14 cellular contexts compared by ENCODE assay signal in genomic region chr11:75105462-75105925, GRCh38. TPM values are rescaled to one million over a fixed set of nuclear protein-coding genes. Genes with fewer than 3 reads are reported as not detected.
DNase-seq lines count a peak whose midpoint lies in the region; ATAC-seq and TF ChIP-seq lines count a peak whose summit lies in the region.
"Had no signal": no experiment of that assay in that cellular context is flagged by ENCODE, and none has a peak within 500 bp of the region (broad histone marks: within the 10 kb centered on the region; RNA-seq: fewer than 3 reads in every experiment).

No MANE protein-coding gene starts in this region.

- H3K36me3 Mint-ChIP-seq in HFFc6 (ENCODE audit: low read depth), result peaks cover 6% of the 10 kb centered on the region; the same call in 1 of the 2 replicates
- H3K36me3 Mint-ChIP-seq in stimulated activated naive B cell treated with anti-CD40 and anti-IgM and Interleukin-4, amounts not matched to agents 10 μg/mL and 1 μg/mL and 100 μg/mL, for 72 hours, result no peaks in the 10 kb centered on the region
- no peaks in the 10 kb centered on the region for H3K36me3 Mint-ChIP-seq in activated T-cell treated with anti-CD3 and anti-CD28 coated beads, Interleukin-2, amount 50 U/mL, for 24 hours (ENCODE audit: low read depth)

- no peak overlapping the region for H3K4me3 Mint-ChIP-seq in HFFc6
- no peak overlapping the region for H3K4me3 Mint-ChIP-seq in stimulated activated naive B cell treated with anti-CD40 and anti-IgM and Interleukin-4, amounts not matched to agents 10 μg/mL and 1 μg/mL and 100 μg/mL, for 72 hours
- no peak overlapping the region for H3K4me3 Mint-ChIP-seq in activated T-cell treated with anti-CD3 and anti-CD28 coated beads, Interleukin-2, amount 50 U/mL, for 24 hours

- peaks cover 53% of the 10 kb centered on the region for H3K4me1 Mint-ChIP-seq in HFFc6 (ENCODE audit: low read depth)
- H3K4me1 Mint-ChIP-seq in stimulated activated naive B cell treated with anti-CD40 and anti-IgM and Interleukin-4, amounts not matched to agents 10 μg/mL and 1 μg/mL and 100 μg/mL, for 72 hours, result peaks cover 9 to 17% of the 10 kb centered on the region in 2 donors
- peaks cover 22% of the 10 kb centered on the region for H3K4me1 Mint-ChIP-seq in activated T-cell treated with anti-CD3 and anti-CD28 coated beads, Interleukin-2, amount 50 U/mL, for 24 hours (ENCODE audit: low read depth)

- peak; percentile 6 for DNase-seq in COR-L47 (lab: John Stamatoyannopoulos, UW)
- peak; percentile 19 for DNase-seq in HFFc6
- peak; percentile 10 for DNase-seq in RPMI8226
- DNase-seq in iPS DF 4.7 (ENCODE audit: extremely low read depth, low spot score), result peak; percentile 25
- no peak for DNase-seq in stimulated activated naive B cell treated with anti-CD40 and anti-IgM and Interleukin-4, amounts not matched to agents 10 μg/mL and 1 μg/mL and 100 μg/mL, for 72 hours
- DNase-seq in activated T-cell treated with anti-CD3 and anti-CD28 coated beads, Interleukin-2, amount 50 U/mL, for 24 hours, result no peak
- no peak for DNase-seq in T-helper 2 cell
- DNase-seq: activated CD4-positive, alpha-beta T cell treated with anti-CD3 and anti-CD28 coated beads for 4 hours; activated effector memory CD4-positive, alpha-beta T cell treated with Interleukin-2 at 50 U/mL for 16 hours; C1 segment of cervical spinal cord; caudate nucleus; Karpas-422; NCI-H446 had no signal

- H3K27ac Mint-ChIP-seq in HFFc6, result no peak overlapping the region
- no peak overlapping the region for H3K27ac Mint-ChIP-seq in stimulated activated naive B cell treated with anti-CD40 and anti-IgM and Interleukin-4, amounts not matched to agents 10 μg/mL and 1 μg/mL and 100 μg/mL, for 72 hours
- no peak overlapping the region for H3K27ac Mint-ChIP-seq in activated T-cell treated with anti-CD3 and anti-CD28 coated beads, Interleukin-2, amount 50 U/mL, for 24 hours

- no peak for ATAC-seq in stimulated activated naive B cell treated with anti-CD40 and anti-IgM and Interleukin-4, amounts not matched to agents 10 μg/mL and 1 μg/mL and 100 μg/mL, for 72 hours (replicated peaks)
- no peak for ATAC-seq in HG03378 (IDR thresholded peaks at IDR 0.05; ENCODE audit: unreplicated experiment)

- peaks cover 6% of the 10 kb centered on the region; the same call in 1 of the 2 replicates for H3K9me3 Mint-ChIP-seq in HFFc6
- H3K9me3 Mint-ChIP-seq in stimulated activated naive B cell treated with anti-CD40 and anti-IgM and Interleukin-4, amounts not matched to agents 10 μg/mL and 1 μg/mL and 100 μg/mL, for 72 hours, result peaks cover 3 to 5% of the 10 kb centered on the region in 2 donors
- H3K9me3 Mint-ChIP-seq in activated T-cell treated with anti-CD3 and anti-CD28 coated beads, Interleukin-2, amount 50 U/mL, for 24 hours, result no peaks in the 10 kb centered on the region

- TF ChIP-seq CTCF in HFFc6 (IDR thresholded peaks at IDR 0.05), result no peak

- peaks cover 21% of the 10 kb centered on the region for H3K27me3 Mint-ChIP-seq in HFFc6 (ENCODE audit: insufficient read depth)
- H3K27me3 Mint-ChIP-seq in stimulated activated naive B cell treated with anti-CD40 and anti-IgM and Interleukin-4, amounts not matched to agents 10 μg/mL and 1 μg/mL and 100 μg/mL, for 72 hours, result peaks cover 30 to 45% of the 10 kb centered on the region in 2 donors
- peaks cover 45% of the 10 kb centered on the region for H3K27me3 Mint-ChIP-seq in activated T-cell treated with anti-CD3 and anti-CD28 coated beads, Interleukin-2, amount 50 U/mL, for 24 hours

RNA-seq across cellular contexts. Expression of gene OR2AT4, which starts 8.8 kb away (rescaled TPM):
- not detected for total RNA-seq in HFFc6 (2021; fragmentation: NEBNext Ultra II Directional; extraction: Animal tissue kit (Norgen Biotek cat#: 25700))

RNA-seq across cellular contexts. Expression of gene SLCO2B1, which starts 45.4 kb away (rescaled TPM):
- not detected for total RNA-seq in HFFc6 (2021; fragmentation: NEBNext Ultra II Directional; extraction: Animal tissue kit (Norgen Biotek cat#: 25700))

Comparison
In these comparisons a context has a peak if more than half of its experiments do, and no peak if none do; other contexts are left out.
1. DNase-seq: peak in COR-L47 (single experiment), HFFc6 (single experiment), RPMI8226 (single experiment) and iPS DF 4.7 (single experiment); none in stimulated activated naive B cell treated with anti-CD40 and anti-IgM and Interleukin-4, amounts not matched to agents 10 μg/mL and 1 μg/mL and 100 μg/mL, for 72 hours (single experiment), activated T-cell treated with anti-CD3 and anti-CD28 coated beads, Interleukin-2, amount 50 U/mL, for 24 hours (single experiment) and T-helper 2 cell (0 of 5).